1 cellular context compared by ENCODE assay signal in genomic region chr6:42185597-42185996, GRCh38.
TF ChIP-seq lines count a peak whose summit lies in the region.

No MANE protein-coding gene starts in this region.

TF ChIP-seq in K562, 482 proteins besides CTCF, POLR2A, EP300 and RAD21:
- TF ChIP-seq PTBP1 (IDR thresholded peaks at IDR 0.05; ENCODE audit: low read depth, low read length) = no peak
- no peak for TF ChIP-seq CHD1 (IDR thresholded peaks at IDR 0.05; ENCODE audit: low read length)
- TF ChIP-seq GTF2B (IDR thresholded peaks at IDR 0.05; ENCODE audit: extremely low read depth, insufficient read length) = no peak
- TF ChIP-seq CBFB (CRISPR knock-in tag; IDR thresholded peaks at IDR 0.05) = no peak
